ENCODE assay signal across 15 cellular contexts in the genomic region with DNA sequence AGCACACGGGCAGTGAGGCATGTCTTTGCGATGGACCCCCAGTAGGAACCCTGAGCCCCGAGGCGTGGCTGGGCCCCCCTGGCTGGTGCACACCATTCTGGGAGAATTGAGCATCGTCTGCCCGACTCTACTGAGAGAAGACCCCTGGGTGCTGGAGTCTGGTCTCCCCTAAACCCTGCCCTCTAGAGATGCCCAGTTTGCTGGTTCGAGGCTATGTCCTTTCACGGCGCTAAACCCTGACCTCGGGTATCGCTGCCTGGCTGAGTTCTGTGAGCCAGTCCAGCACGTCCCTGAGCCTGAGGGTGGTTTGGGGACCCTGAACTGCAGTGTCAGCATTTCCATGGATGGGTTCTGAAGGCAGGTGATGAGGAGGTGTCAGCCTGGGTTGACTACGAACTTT.
DNase-seq lines count a peak whose midpoint lies in the region; ATAC-seq and TF ChIP-seq lines count a peak whose summit lies in the region.
"Had no signal": no experiment of that assay in that cellular context is flagged by ENCODE, and none has a peak within 500 bp of the region (broad histone marks: within the 10 kb centered on the region; RNA-seq: fewer than 3 reads in every experiment).

No MANE protein-coding gene starts in this region.

- no peak overlapping the region for H2AFZ ChIP-seq in fibroblast of lung (ENCODE audit: low read length)
- H2AFZ ChIP-seq: PC-9 had no signal

- no peaks in the 10 kb centered on the region for H3K79me2 ChIP-seq in fibroblast of lung (ENCODE audit: control insufficient read depth, insufficient read depth, low read length)

- peaks cover 13 to 18% of the 10 kb centered on the region in 2 donors for H3K4me1 Mint-ChIP-seq in natural killer cell
- peaks cover 7 to 8% of the 10 kb centered on the region in 2 donors for H3K4me1 Mint-ChIP-seq in natural killer cell treated with Interleukin-12 subunit alpha and Interleukin-12 subunit beta and Interleukin-15 and Interleukin-18, amount 100 ng/mL, for 72 hours (ENCODE audit: low read depth in 2 of 2)
- peaks cover 53% of the 10 kb centered on the region for H3K4me1 Mint-ChIP-seq in osteocyte (ENCODE audit: unreplicated experiment)
- H3K4me1 Mint-ChIP-seq in Calu3 (ENCODE audit: low read depth, unreplicated experiment), result no peaks in the 10 kb centered on the region

- no peaks in the 10 kb centered on the region for H3K27me3 ChIP-seq in fibroblast of lung (ENCODE audit: control insufficient read depth, insufficient read depth, low read length)
- H3K27me3 ChIP-seq: brain microvascular endothelial cell, upper lobe of right lung had no signal

- DNase-seq in natural killer cell, result no peak
- no peak for DNase-seq in natural killer cell treated with Interleukin-12 subunit alpha and Interleukin-12 subunit beta and Interleukin-15 and Interleukin-18, amount 100 ng/mL, for 72 hours (ENCODE audit: low spot score)
- no peak for DNase-seq in fibroblast of lung (ENCODE audit: low read depth in 2 of 2)
- DNase-seq in osteocyte (ENCODE audit: extremely low spot score, unreplicated experiment), result no peak
- no peak for DNase-seq in HK-2 (ENCODE audit: unreplicated experiment)
- no peak for DNase-seq in epidermal melanocyte (ENCODE audit: insufficient read length, low spot score)
- DNase-seq in Calu3, result no peak
- DNase-seq in NCI-H187 treated with DMSO at 0.1 percent for 48 hours (lab: John Stamatoyannopoulos, UW), result no peak
- DNase-seq: activated CD4-positive, alpha-beta T cell treated with anti-CD3 and anti-CD28 coated beads for 4 hours; brain microvascular endothelial cell; left colon; NCI-H446 treated with DMSO at 0.1 percent for 48 hours; PC-9; upper lobe of right lung had no signal

- H3K36me3 ChIP-seq in fibroblast of lung (ENCODE audit: control insufficient read depth, insufficient read depth, low read length), result no peaks in the 10 kb centered on the region
- H3K36me3 ChIP-seq: brain microvascular endothelial cell, upper lobe of right lung had no signal

- BruUV-seq in Calu3 (replicated peaks; lab: Mats Ljungman, UMichigan), result no TSS peak

- peak overlapping the region; percentile 93 to 95 for H3K27ac Mint-ChIP-seq in natural killer cell
- H3K27ac Mint-ChIP-seq in natural killer cell treated with Interleukin-12 subunit alpha and Interleukin-12 subunit beta and Interleukin-15 and Interleukin-18, amount 100 ng/mL, for 72 hours, result no peak overlapping the region
- peak overlapping the region; percentile 97 for H3K27ac Mint-ChIP-seq in osteocyte (ENCODE audit: unreplicated experiment)
- H3K27ac Mint-ChIP-seq in Calu3 (ENCODE audit: unreplicated experiment), result no peak overlapping the region

- no peaks in the 10 kb centered on the region for H3K27me3 Mint-ChIP-seq in natural killer cell (ENCODE audit: low read depth in 2 of 2)
- no peaks in the 10 kb centered on the region for H3K27me3 Mint-ChIP-seq in natural killer cell treated with Interleukin-12 subunit alpha and Interleukin-12 subunit beta and Interleukin-15 and Interleukin-18, amount 100 ng/mL, for 72 hours
- no peaks in the 10 kb centered on the region for H3K27me3 Mint-ChIP-seq in osteocyte (ENCODE audit: unreplicated experiment)
- peaks cover 16% of the 10 kb centered on the region for H3K27me3 Mint-ChIP-seq in Calu3 (ENCODE audit: unreplicated experiment)

- H3K36me3 Mint-ChIP-seq in natural killer cell (no peaks in the 10 kb centered on the region), osteocyte (ENCODE audit: unreplicated experiment) (no peaks in the 10 kb centered on the region), Calu3 (ENCODE audit: insufficient read depth, unreplicated experiment) (no peaks in the 10 kb centered on the region)
- H3K36me3 Mint-ChIP-seq in natural killer cell treated with Interleukin-12 subunit alpha and Interleukin-12 subunit beta and Interleukin-15 and Interleukin-18, amount 100 ng/mL, for 72 hours, result no peaks in the 10 kb centered on the region

- H3K9ac ChIP-seq in fibroblast of lung (ENCODE audit: insufficient read depth, low read length), result no peak overlapping the region

- no peak overlapping the region for H3K4me3 ChIP-seq in fibroblast of lung (replicated peaks in 1 of 4; ENCODE audit: control extremely low read depth in 1 of 4, insufficient read depth in 1 of 4, low read depth in 3 of 4, low read length in 4 of 4)
- H3K4me3 ChIP-seq: PC-9 had no signal

- H4K20me1 ChIP-seq in fibroblast of lung (ENCODE audit: control insufficient read depth, extremely low read depth, insufficient read depth, low read length), result no peaks in the 10 kb centered on the region

- CTCF ChIA-PET in Calu3 (lab: Charles Lee), result no interaction called here

- H3K9me3 ChIP-seq in fibroblast of lung (ENCODE audit: control insufficient read depth, insufficient read depth, low read depth, low read length), result no peaks in the 10 kb centered on the region
- H3K9me3 ChIP-seq: upper lobe of right lung had no signal

- no peak for ATAC-seq in natural killer cell
- ATAC-seq in natural killer cell treated with Interleukin-12 subunit alpha and Interleukin-12 subunit beta and Interleukin-15 and Interleukin-18, amount 100 ng/mL, for 72 hours, result no peak

- intact Hi-C loops in natural killer cell (cut with micrococcal nuclease), result no loop called here
- intact Hi-C loops in Calu3 (cut with micrococcal nuclease; ENCODE audit: unreplicated experiment), result no loop called here

- H3K9me3 Mint-ChIP-seq in natural killer cell (no peaks in the 10 kb centered on the region), osteocyte (ENCODE audit: unreplicated experiment) (no peaks in the 10 kb centered on the region), Calu3 (ENCODE audit: low read depth, unreplicated experiment) (no peaks in the 10 kb centered on the region)
- no peaks in the 10 kb centered on the region for H3K9me3 Mint-ChIP-seq in natural killer cell treated with Interleukin-12 subunit alpha and Interleukin-12 subunit beta and Interleukin-15 and Interleukin-18, amount 100 ng/mL, for 72 hours
- H3K9me3 Mint-ChIP-seq: T-helper 1 cell treated with Interleukin-12 subunit alpha and Interleukin-12 subunit beta and Interleukin-4 antibody, amounts not matched to agents 30 μg/mL and 1 μg/mL, for 36 hours had no signal

- peak overlapping the region; percentile 95 for H3K27ac ChIP-seq in fibroblast of lung (ENCODE audit: insufficient read depth, low read length)
- H3K27ac ChIP-seq: PC-9 had no signal

- H3K4me1 ChIP-seq in fibroblast of lung (ENCODE audit: control insufficient read depth, extremely low read depth, insufficient read depth, low read length), result peaks cover 13% of the 10 kb centered on the region

- TF ChIP-seq CTCF in natural killer cell (IDR thresholded peaks at IDR 0.05) (no peak), fibroblast of lung (conservative IDR thresholded peaks at IDR 0.05 in 1 of 2, IDR thresholded peaks at IDR 0.05 in 1 of 2; ENCODE audit: low read depth in 1 of 2, low read length in 2 of 2) (no peak), osteocyte (IDR thresholded peaks at IDR 0.05) (no peak), Calu3 (IDR thresholded peaks at IDR 0.05; ENCODE audit: unreplicated experiment) (no peak)

- H3K4me3 Mint-ChIP-seq in natural killer cell (no peak overlapping the region), osteocyte (ENCODE audit: unreplicated experiment) (no peak overlapping the region), Calu3 (ENCODE audit: low read depth, unreplicated experiment) (no peak overlapping the region)
- H3K4me3 Mint-ChIP-seq in natural killer cell treated with Interleukin-12 subunit alpha and Interleukin-12 subunit beta and Interleukin-15 and Interleukin-18, amount 100 ng/mL, for 72 hours, result no peak overlapping the region
- H3K4me3 Mint-ChIP-seq: T-helper 1 cell treated with Interleukin-12 subunit alpha and Interleukin-12 subunit beta and Interleukin-4 antibody, amounts not matched to agents 30 μg/mL and 1 μg/mL, for 36 hours had no signal

- no peak overlapping the region for H3K4me2 ChIP-seq in fibroblast of lung (ENCODE audit: extremely low read depth, insufficient read depth, low read length)
- H3K4me2 ChIP-seq: PC-9 had no signal

Comparison
In these comparisons a context has a peak if more than half of its experiments do, and no peak if none do; other contexts are left out.
1. H3K27ac Mint-ChIP-seq: peak in natural killer cell (2 of 2) and osteocyte (single experiment); none in natural killer cell treated with Interleukin-12 subunit alpha and Interleukin-12 subunit beta and Interleukin-15 and Interleukin-18, amount 100 ng/mL, for 72 hours (0 of 2) and Calu3 (single experiment).